10 cellular contexts compared by ENCODE assay signal in genomic region chr9:34578241-34579096, GRCh38.
DNase-seq lines count a peak whose midpoint lies in the region; ATAC-seq lines count a peak whose summit lies in the region.
"Had no signal": no experiment of that assay in that cellular context is flagged by ENCODE, and none has a peak within 500 bp of the region (broad histone marks: within the 10 kb centered on the region; RNA-seq: fewer than 3 reads in every experiment).

No MANE protein-coding gene starts in this region.

- DNase-seq in DMS79 treated with DMSO at 0.1 percent for 48 hours (lab: John Stamatoyannopoulos, UW): peak; percentile 36
- no peak for DNase-seq in DMS79 (lab: John Stamatoyannopoulos, UW)
- DNase-seq in adipocyte (ENCODE audit: low read depth): peak; percentile 63
- DNase-seq: HCEC 1CT, PC-3 had no signal

- H3K4me1 ChIP-seq in adipocyte (ENCODE audit: control insufficient read depth, insufficient read depth, low read length): no peaks in the 10 kb centered on the region

- no peak for ATAC-seq in stimulated activated memory B cell treated with anti-CD40 and anti-IgM and Interleukin-4, amounts not matched to agents 10 μg/mL and 1 μg/mL and 100 μg/mL, for 72 hours
- no peak for ATAC-seq in HG03135 (IDR thresholded peaks at IDR 0.05; ENCODE audit: unreplicated experiment)
- ATAC-seq in GM21381 (IDR thresholded peaks at IDR 0.05; ENCODE audit: unreplicated experiment): no peak
- no peak for ATAC-seq in GM19395 (IDR thresholded peaks at IDR 0.05; ENCODE audit: unreplicated experiment)
- ATAC-seq: PC-3 had no signal

- H3K27ac Mint-ChIP-seq in stimulated activated memory B cell treated with anti-CD40 and anti-IgM and Interleukin-4, amounts not matched to agents 10 μg/mL and 1 μg/mL and 100 μg/mL, for 72 hours: no peak overlapping the region

- no peak overlapping the region for H3K4me3 ChIP-seq in adipocyte (ENCODE audit: low read length)
- peak overlapping the region; percentile 27 for H3K4me3 ChIP-seq in iPS-11a (ENCODE audit: low read depth, low read length)

- H3K9ac ChIP-seq in adipocyte (ENCODE audit: low read length): no peak overlapping the region

- no peaks in the 10 kb centered on the region for H3K9me3 Mint-ChIP-seq in stimulated activated memory B cell treated with anti-CD40 and anti-IgM and Interleukin-4, amounts not matched to agents 10 μg/mL and 1 μg/mL and 100 μg/mL, for 72 hours

- peaks cover 91% of the 10 kb centered on the region for H3K27me3 Mint-ChIP-seq in stimulated activated memory B cell treated with anti-CD40 and anti-IgM and Interleukin-4, amounts not matched to agents 10 μg/mL and 1 μg/mL and 100 μg/mL, for 72 hours

- peaks cover 18% of the 10 kb centered on the region for H3K27me3 ChIP-seq in adipocyte (replicated peaks; ENCODE audit: control insufficient read depth, insufficient read depth, low read length)

- H3K36me3 Mint-ChIP-seq in stimulated activated memory B cell treated with anti-CD40 and anti-IgM and Interleukin-4, amounts not matched to agents 10 μg/mL and 1 μg/mL and 100 μg/mL, for 72 hours: no peaks in the 10 kb centered on the region

- H3K4me3 Mint-ChIP-seq in stimulated activated memory B cell treated with anti-CD40 and anti-IgM and Interleukin-4, amounts not matched to agents 10 μg/mL and 1 μg/mL and 100 μg/mL, for 72 hours: peak overlapping the region; percentile 16

- H3K36me3 ChIP-seq in adipocyte (ENCODE audit: control insufficient read depth, insufficient read depth, low read length, severe bottlenecking): peaks cover 3% of the 10 kb centered on the region

- peaks cover 15% of the 10 kb centered on the region for H3K4me1 Mint-ChIP-seq in stimulated activated memory B cell treated with anti-CD40 and anti-IgM and Interleukin-4, amounts not matched to agents 10 μg/mL and 1 μg/mL and 100 μg/mL, for 72 hours

- no peaks in the 10 kb centered on the region for H3K9me3 ChIP-seq in adipocyte (ENCODE audit: control insufficient read depth, low read length)
